Comparison of ENCODE assay signal across 8 cellular contexts in genomic region chr15:33132722-33133345, GRCh38.
DNase-seq lines count a peak whose midpoint lies in the region; TF ChIP-seq lines count a peak whose summit lies in the region.

No MANE protein-coding gene starts in this region.

- H3K9me2 ChIP-seq in neural cell (ENCODE audit: insufficient read depth, low read length) = no peaks in the 10 kb centered on the region

- H3K27me3 ChIP-seq in Peyer's patch (no peaks in the 10 kb centered on the region), neural cell (ENCODE audit: insufficient read depth, low read depth, low read length) (no peaks in the 10 kb centered on the region), ovary (no peaks in the 10 kb centered on the region)

- H3F3A ChIP-seq in neural cell (ENCODE audit: insufficient read depth, low read length, poor library complexity, severe bottlenecking) = no peaks in the 10 kb centered on the region

- TF ChIP-seq CTCF in Peyer's patch (IDR thresholded peaks at IDR 0.05) (peak in 5 of 6 experiments; percentile 17 to 78 (median 75)), epithelial cell of esophagus (IDR thresholded peaks at IDR 0.05; ENCODE audit: insufficient read depth, low read depth, low read length, missing control alignments) (peak; percentile 86), neural cell (IDR thresholded peaks at IDR 0.05; ENCODE audit: poor library complexity, severe bottlenecking) (peak; percentile 59), ovary (IDR thresholded peaks at IDR 0.05) (no peak)

- no peaks in the 10 kb centered on the region for H3K79me2 ChIP-seq in neural cell (replicated peaks; ENCODE audit: insufficient read depth, low read length)

- TF ChIP-seq EP300 in neural cell (conservative IDR thresholded peaks at IDR 0.05; ENCODE audit: poor library complexity, severe bottlenecking) (no peak), ovary (IDR thresholded peaks at IDR 0.05) (no peak)

- peak; percentile 66 for TF ChIP-seq RAD21 in neural cell (conservative IDR thresholded peaks at IDR 0.05)

- H3K9me3 ChIP-seq in Peyer's patch = no peaks in the 10 kb centered on the region
- no peaks in the 10 kb centered on the region for H3K9me3 ChIP-seq in neural cell (ENCODE audit: low read length)
- H3K9me3 ChIP-seq in ovary = no peaks in the 10 kb centered on the region

- H2AFZ ChIP-seq in neural cell (ENCODE audit: low read depth, low read length) = no peak overlapping the region

- WGBS in ovary, 3 donors = 69 to 87% (median 75%) methylated on average over 3 of the region's 3 CpGs

- intact Hi-C loops in ovary (cut with DNase I) = no loop called here

- TF ChIP-seq POLR2A in Peyer's patch (IDR thresholded peaks at IDR 0.05) (no peak), ovary (IDR thresholded peaks at IDR 0.05) (no peak)

- peak; percentile 57 for DNase-seq in D341Med (ENCODE audit: low spot score)
- peak; percentile 30 for DNase-seq in HK-2 (ENCODE audit: unreplicated experiment)
- no peak for DNase-seq in Peyer's patch
- peak; percentile 95 for DNase-seq in epithelial cell of esophagus (ENCODE audit: low read depth)
- no peak for DNase-seq in GF-D8 (lab: John Stamatoyannopoulos, UW)
- DNase-seq in cerebellum (ENCODE audit: low spot score) = no peak
- DNase-seq in ovary = no peak

- H4K20me1 ChIP-seq in neural cell (ENCODE audit: insufficient read depth) = no peaks in the 10 kb centered on the region

- H3K27ac ChIP-seq in Peyer's patch (no peak overlapping the region), neural cell (ENCODE audit: low read length) (no peak overlapping the region), ovary (no peak overlapping the region)

- H3K4me1 ChIP-seq in Peyer's patch = peaks cover 0 to 13% (median 0%) of the 10 kb centered on the region in 4 donors
- H3K4me1 ChIP-seq in ovary (ENCODE audit: insufficient read depth) = no peaks in the 10 kb centered on the region

- no peak overlapping the region for H3K4me2 ChIP-seq in neural cell (ENCODE audit: low read length)

- H3K4me3 ChIP-seq in Peyer's patch = no peak overlapping the region
- no peak overlapping the region for H3K4me3 ChIP-seq in epithelial cell of esophagus (ENCODE audit: low read length)
- no peak overlapping the region for H3K4me3 ChIP-seq in neural cell (ENCODE audit: low read length)
- H3K4me3 ChIP-seq in ovary = no peak overlapping the region

- no peaks in the 10 kb centered on the region for H3K36me3 ChIP-seq in Peyer's patch
- H3K36me3 ChIP-seq in neural cell (ENCODE audit: insufficient read depth, low read length) = no peaks in the 10 kb centered on the region
- H3K36me3 ChIP-seq in ovary = no peaks in the 10 kb centered on the region

- no peak overlapping the region for H3K9ac ChIP-seq in neural cell (ENCODE audit: low read length)

TF ChIP-seq in neural cell, 6 proteins besides CTCF, POLR2A, EP300 and RAD21:
- TF ChIP-seq REST (IDR thresholded peaks at IDR 0.05; ENCODE audit: borderline replicate concordance) (no peak), SMC3 (conservative IDR thresholded peaks at IDR 0.05; ENCODE audit: poor library complexity) (peak; percentile 56)

Comparison
In these comparisons a context has a peak if more than half of its experiments do, and no peak if none do; other contexts are left out.
1. DNase-seq: peak in D341Med (single experiment), HK-2 (single experiment) and epithelial cell of esophagus (single experiment); none in Peyer's patch (0 of 3), GF-D8 (single experiment), cerebellum (single experiment) and ovary (0 of 5).
2. CTCF ChIP-seq: peak in Peyer's patch (5 of 6), epithelial cell of esophagus (single experiment) and neural cell (single experiment); none in ovary (0 of 3).